Comparison of ENCODE assay signal across 9 cellular contexts in genomic region chr12:70241845-70242244, GRCh38. TPM values are rescaled to one million over a fixed set of nuclear protein-coding genes. Genes with fewer than 3 reads are reported as not detected.
DNase-seq lines count a peak whose midpoint lies in the region; ATAC-seq and TF ChIP-seq lines count a peak whose summit lies in the region.
"Had no signal": no experiment of that assay in that cellular context is flagged by ENCODE, and none has a peak within 500 bp of the region (broad histone marks: within the 10 kb centered on the region; RNA-seq: fewer than 3 reads in every experiment).

No MANE protein-coding gene starts in this region.

- peak overlapping the region; percentile 97 for H3K27ac ChIP-seq in neutrophil

- H3K36me3 ChIP-seq in GM06990 (ENCODE audit: control insufficient read depth, insufficient read depth, low read length) (peaks cover 2% of the 10 kb centered on the region), endocrine pancreas (ENCODE audit: control insufficient read depth, insufficient read depth, low read length) (peaks cover 5% of the 10 kb centered on the region), neutrophil (peaks cover 32% of the 10 kb centered on the region)

- H3K4me1 ChIP-seq in endocrine pancreas (ENCODE audit: control insufficient read depth, insufficient read depth, low read length) (peaks cover 18% of the 10 kb centered on the region), neutrophil (ENCODE audit: control insufficient read depth in 1 of 2, insufficient read depth in 1 of 2, low read depth in 1 of 2, low read length in 1 of 2) (peaks cover 20 to 21% of the 10 kb centered on the region in 2 experiments)

- H3K27me3 ChIP-seq in GM06990 (replicated peaks; ENCODE audit: control insufficient read depth, insufficient read depth, low read length) (no peaks in the 10 kb centered on the region), endocrine pancreas (ENCODE audit: control insufficient read depth, insufficient read depth, low read length) (no peaks in the 10 kb centered on the region), neutrophil (no peaks in the 10 kb centered on the region)

- H3K4me3 ChIP-seq in GM06990 (replicated peaks; ENCODE audit: low read depth, low read length), result peak overlapping the region; percentile 99
- peak overlapping the region; percentile 99 for H3K4me3 ChIP-seq in endocrine pancreas (ENCODE audit: control insufficient read depth, insufficient read depth, low read length)
- peak overlapping the region in 1 of 2 experiments; percentile 90 for H3K4me3 ChIP-seq in neutrophil (ENCODE audit: low read depth in 1 of 2, low read length in 1 of 2)

- H3K9me3 ChIP-seq in endocrine pancreas (ENCODE audit: control insufficient read depth, low read length) (no peaks in the 10 kb centered on the region), neutrophil (no peaks in the 10 kb centered on the region)

- DNase-seq in GM06990 (ENCODE audit: extremely low read depth, insufficient read length) (no peak), OCI-M1 (lab: John Stamatoyannopoulos, UW) (peak; percentile 52), midbrain (lab: John Stamatoyannopoulos, UW) (no peak), A172 (ENCODE audit: low spot score) (no peak)
- DNase-seq: stimulated activated CD4-positive, alpha-beta T cell treated with anti-CD3 and anti-CD28 coated beads, Interleukin-4, amount 100 ng/mL, for 1 hour had no signal

- TF ChIP-seq CTCF in GM06990 (IDR thresholded peaks at IDR 0.05; ENCODE audit: insufficient read depth, low read length, poor library complexity, severe bottlenecking) (no peak), neutrophil (IDR thresholded peaks at IDR 0.05) (no peak)

- no peak overlapping the region for H3K9ac ChIP-seq in endocrine pancreas (ENCODE audit: control insufficient read depth, insufficient read depth, low read length)

- ATAC-seq in GM19023 (IDR thresholded peaks at IDR 0.05; ENCODE audit: unreplicated experiment) (no peak), GM19467 (IDR thresholded peaks at IDR 0.05; ENCODE audit: unreplicated experiment) (no peak)

RNA-seq across cellular contexts. Expression of gene CNOT2, which starts 1.4 kb away (rescaled TPM):
- total RNA-seq in A172 (2014; rRNA removed; shearing (Covaris generic)), result 67.2 and 97.3 TPM in 2 replicates
